14 cellular contexts compared by ENCODE assay signal in genomic region chr4:108081251-108081650, GRCh38.
A peak's percentile ranks its signal among the peaks of the same experiment; 100 is the strongest.
DNase-seq lines count a peak whose midpoint lies in the region; ATAC-seq and TF ChIP-seq lines count a peak whose summit lies in the region.
"Had no signal": no experiment of that assay in that cellular context is flagged by ENCODE, and none has a peak within 500 bp of the region (broad histone marks: within the 10 kb centered on the region; RNA-seq: fewer than 3 reads in every experiment).

No MANE protein-coding gene starts in this region.

- H3K27ac ChIP-seq in CD4-positive, CD25-positive, alpha-beta regulatory T cell (ENCODE audit: insufficient read depth, low read length, poor library complexity, severe bottlenecking), result peak overlapping the region; percentile 61
- H3K27ac ChIP-seq in CD8-positive, alpha-beta T cell (ENCODE audit: low read depth, low read length), result peak overlapping the region; percentile 39
- no peak overlapping the region for H3K27ac ChIP-seq in left ventricle myocardium inferior (replicated peaks)
- H3K27ac ChIP-seq: left lung, neural progenitor cell, thyroid gland had no signal

- no peaks in the 10 kb centered on the region for H3K27me3 Mint-ChIP-seq in CD4-positive, CD25-positive, alpha-beta regulatory T cell
- H3K27me3 Mint-ChIP-seq in CD8-positive, alpha-beta T cell (ENCODE audit: low read depth), result no peaks in the 10 kb centered on the region
- no peaks in the 10 kb centered on the region for H3K27me3 Mint-ChIP-seq in activated T-helper 17 cell treated with anti-CD3 and anti-CD28 coated beads, Interleukin-2, amount 50 U/mL, for 72 hours
- no peaks in the 10 kb centered on the region for H3K27me3 Mint-ChIP-seq in WTC11 (ENCODE audit: low read depth)

- no peaks in the 10 kb centered on the region for H3K27me3 ChIP-seq in CD4-positive, CD25-positive, alpha-beta regulatory T cell (ENCODE audit: control insufficient read depth, insufficient read depth, low read length)
- H3K27me3 ChIP-seq in CD8-positive, alpha-beta T cell (ENCODE audit: insufficient read depth, low read length), result no peaks in the 10 kb centered on the region
- H3K27me3 ChIP-seq in left ventricle myocardium inferior (ENCODE audit: low read depth), result peaks cover 4% of the 10 kb centered on the region
- H3K27me3 ChIP-seq: left lung, neural progenitor cell, thyroid gland had no signal

- no peaks in the 10 kb centered on the region for H3K9me3 Mint-ChIP-seq in CD4-positive, CD25-positive, alpha-beta regulatory T cell
- no peaks in the 10 kb centered on the region for H3K9me3 Mint-ChIP-seq in CD8-positive, alpha-beta T cell
- H3K9me3 Mint-ChIP-seq in activated T-helper 17 cell treated with anti-CD3 and anti-CD28 coated beads, Interleukin-2, amount 50 U/mL, for 72 hours, result no peaks in the 10 kb centered on the region
- no peaks in the 10 kb centered on the region for H3K9me3 Mint-ChIP-seq in WTC11
- H3K9me3 Mint-ChIP-seq: neural progenitor cell had no signal

- H3K36me3 ChIP-seq in CD4-positive, CD25-positive, alpha-beta regulatory T cell (ENCODE audit: control insufficient read depth, insufficient read depth, low read length), result peaks cover 79% of the 10 kb centered on the region
- H3K36me3 ChIP-seq in CD8-positive, alpha-beta T cell (ENCODE audit: insufficient read depth, low read length), result peaks cover 45% of the 10 kb centered on the region
- no peaks in the 10 kb centered on the region for H3K36me3 ChIP-seq in left ventricle myocardium inferior
- H3K36me3 ChIP-seq: left lung, neural progenitor cell, thyroid gland had no signal

- peaks cover 13 to 80% (median 41%) of the 10 kb centered on the region in 4 donors for H3K4me1 Mint-ChIP-seq in CD4-positive, CD25-positive, alpha-beta regulatory T cell
- peaks cover 69% of the 10 kb centered on the region for H3K4me1 Mint-ChIP-seq in CD8-positive, alpha-beta T cell (ENCODE audit: low read depth)
- peaks cover 26% of the 10 kb centered on the region for H3K4me1 Mint-ChIP-seq in activated T-helper 17 cell treated with anti-CD3 and anti-CD28 coated beads, Interleukin-2, amount 50 U/mL, for 72 hours
- no peaks in the 10 kb centered on the region for H3K4me1 Mint-ChIP-seq in WTC11
- H3K4me1 Mint-ChIP-seq: neural progenitor cell had no signal

- TF ChIP-seq CTCF in CD8-positive, alpha-beta T cell (IDR thresholded peaks at IDR 0.05), result no peak
- no peak for TF ChIP-seq CTCF in left ventricle myocardium inferior (IDR thresholded peaks at IDR 0.05; ENCODE audit: borderline replicate concordance)
- TF ChIP-seq CTCF in WTC11 (IDR thresholded peaks at IDR 0.05), result no peak

- DNase-seq in CD4-positive, CD25-positive, alpha-beta regulatory T cell, result no peak
- peak in 3 of 7 experiments; percentile 25 to 60 (median 28) for DNase-seq in CD8-positive, alpha-beta T cell
- DNase-seq in left ventricle myocardium inferior, result no peak
- DNase-seq in WTC11 (ENCODE audit: low spot score), result no peak
- DNase-seq in occipital lobe (lab: John Stamatoyannopoulos, UW), result no peak
- DNase-seq: left lung, NCI-H1694 treated with DMSO at 0.1 percent for 48 hours, NCI-H226, small intestine, T1000, thyroid gland had no signal

- H3K27ac Mint-ChIP-seq in CD4-positive, CD25-positive, alpha-beta regulatory T cell, result peak overlapping the region; percentile 90 to 97 (median 91)
- H3K27ac Mint-ChIP-seq in CD8-positive, alpha-beta T cell, result peak overlapping the region; percentile 99
- peak overlapping the region; percentile 89 for H3K27ac Mint-ChIP-seq in activated T-helper 17 cell treated with anti-CD3 and anti-CD28 coated beads, Interleukin-2, amount 50 U/mL, for 72 hours
- no peak overlapping the region for H3K27ac Mint-ChIP-seq in WTC11
- H3K27ac Mint-ChIP-seq: neural progenitor cell had no signal

- no peaks in the 10 kb centered on the region for H3K9me3 ChIP-seq in CD4-positive, CD25-positive, alpha-beta regulatory T cell (ENCODE audit: control insufficient read depth in 2 of 2, low read length in 2 of 2)
- H3K9me3 ChIP-seq in CD8-positive, alpha-beta T cell (ENCODE audit: low read length), result no peaks in the 10 kb centered on the region
- H3K9me3 ChIP-seq in left ventricle myocardium inferior (replicated peaks), result no peaks in the 10 kb centered on the region
- H3K9me3 ChIP-seq: left lung, thyroid gland had no signal

- POLR2A ChIA-PET in CD8-positive, alpha-beta T cell (lab: Charles Lee), result interaction anchor here (0.6 to 2.7 kb wide), 17 partner anchors 8 to 484 kb away, joined by 3 to 18 read pairs (median 5); no protein-coding TSS in a partner anchor
- POLR2A ChIA-PET in WTC11 (lab: Charles Lee), result no interaction called here

- ATAC-seq in CD4-positive, CD25-positive, alpha-beta regulatory T cell (ENCODE audit: low read depth in 2 of 2), result peak; percentile 38 to 41
- ATAC-seq in CD8-positive, alpha-beta T cell, result peak; percentile 63
- ATAC-seq in activated T-helper 17 cell treated with anti-CD3 and anti-CD28 coated beads, Interleukin-2, amount 50 U/mL, for 72 hours (replicated peaks), result peak; percentile 66
- ATAC-seq in esophagus mucosa (peak; percentile 25), WTC11 (no peak)
- ATAC-seq: left lung had no signal

- peaks cover 66% of the 10 kb centered on the region for H3K36me3 Mint-ChIP-seq in CD4-positive, CD25-positive, alpha-beta regulatory T cell
- peaks cover 76% of the 10 kb centered on the region for H3K36me3 Mint-ChIP-seq in CD8-positive, alpha-beta T cell
- H3K36me3 Mint-ChIP-seq in activated T-helper 17 cell treated with anti-CD3 and anti-CD28 coated beads, Interleukin-2, amount 50 U/mL, for 72 hours (ENCODE audit: low read depth), result peaks cover 90% of the 10 kb centered on the region
- H3K36me3 Mint-ChIP-seq in WTC11, result no peaks in the 10 kb centered on the region; the same call in 1 of the 2 replicates

- H3K4me1 ChIP-seq in CD4-positive, CD25-positive, alpha-beta regulatory T cell (ENCODE audit: control insufficient read depth, insufficient read depth, low read length, poor library complexity, severe bottlenecking), result peaks cover 9% of the 10 kb centered on the region
- peaks cover 76% of the 10 kb centered on the region for H3K4me1 ChIP-seq in CD8-positive, alpha-beta T cell (ENCODE audit: insufficient read depth, low read length)
- H3K4me1 ChIP-seq in left ventricle myocardium inferior, result no peaks in the 10 kb centered on the region
- H3K4me1 ChIP-seq: left lung, neural progenitor cell, thyroid gland had no signal

- intact Hi-C loops in CD8-positive, alpha-beta T cell (cut with DNase I, micrococcal nuclease), result loop anchor here (2.0 to 5.0 kb wide), 4 partner anchors 16 to 76 kb away; no protein-coding TSS in a partner anchor
- intact Hi-C loops in left ventricle myocardium inferior (cut with micrococcal nuclease), result no loop called here

- peak overlapping the region; percentile 14 for H3K4me3 ChIP-seq in CD4-positive, CD25-positive, alpha-beta regulatory T cell (ENCODE audit: low read depth, low read length)
- H3K4me3 ChIP-seq in CD8-positive, alpha-beta T cell (ENCODE audit: low read depth, low read length), result peak overlapping the region; percentile 3
- H3K4me3 ChIP-seq in left ventricle myocardium inferior, result no peak overlapping the region
- H3K4me3 ChIP-seq: left lung, neural progenitor cell, thyroid gland had no signal

- CTCF ChIA-PET in CD8-positive, alpha-beta T cell (lab: Charles Lee), result interaction anchor here (0.6 to 1.5 kb wide), 9 partner anchors 10 to 491 kb away, joined by 3 to 6 read pairs (median 3); no protein-coding TSS in a partner anchor
- CTCF ChIA-PET in WTC11 (lab: Charles Lee), result no interaction called here

- peak overlapping the region in 2 of 4 donors; percentile 72 to 82 for H3K4me3 Mint-ChIP-seq in CD4-positive, CD25-positive, alpha-beta regulatory T cell
- peak overlapping the region; percentile 72 for H3K4me3 Mint-ChIP-seq in CD8-positive, alpha-beta T cell
- H3K4me3 Mint-ChIP-seq in activated T-helper 17 cell treated with anti-CD3 and anti-CD28 coated beads, Interleukin-2, amount 50 U/mL, for 72 hours, result peak overlapping the region; percentile 80
- H3K4me3 Mint-ChIP-seq in WTC11, result no peak overlapping the region
- H3K4me3 Mint-ChIP-seq: neural progenitor cell had no signal

TF ChIP-seq in WTC11, 78 proteins besides CTCF, POLR2A, EP300 and RAD21 (continues in another document):
- TF ChIP-seq ATF3 (CRISPR knock-in tag; conservative IDR thresholded peaks at IDR 0.05) (no peak), ZNF232 (CRISPR knock-in tag; IDR thresholded peaks at IDR 0.05) (no peak), ZNF138 (CRISPR knock-in tag; conservative IDR thresholded peaks at IDR 0.05) (no peak), HMGXB4 (CRISPR knock-in tag; IDR thresholded peaks at IDR 0.05) (no peak), NFATC4 (CRISPR knock-in tag; IDR thresholded peaks at IDR 0.05) (no peak), JUN (CRISPR knock-in tag; IDR thresholded peaks at IDR 0.05) (no peak)
- TF ChIP-seq, protein P1, sequence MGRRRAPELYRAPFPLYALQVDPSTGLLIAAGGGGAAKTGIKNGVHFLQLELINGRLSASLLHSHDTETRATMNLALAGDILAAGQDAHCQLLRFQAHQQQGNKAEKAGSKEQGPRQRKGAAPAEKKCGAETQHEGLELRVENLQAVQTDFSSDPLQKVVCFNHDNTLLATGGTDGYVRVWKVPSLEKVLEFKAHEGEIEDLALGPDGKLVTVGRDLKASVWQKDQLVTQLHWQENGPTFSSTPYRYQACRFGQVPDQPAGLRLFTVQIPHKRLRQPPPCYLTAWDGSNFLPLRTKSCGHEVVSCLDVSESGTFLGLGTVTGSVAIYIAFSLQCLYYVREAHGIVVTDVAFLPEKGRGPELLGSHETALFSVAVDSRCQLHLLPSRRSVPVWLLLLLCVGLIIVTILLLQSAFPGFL (CRISPR knock-in tag; IDR thresholded peaks at IDR 0.05; ENCODE audit: borderline replicate concordance), result no peak
